ENCODE assay signal across 15 cellular contexts in genomic region chr2:145404690-145405089, GRCh38.
"Had no signal": no experiment of that assay in that cellular context is flagged by ENCODE, and none has a peak within 500 bp of the region (broad histone marks: within the 10 kb centered on the region; RNA-seq: fewer than 3 reads in every experiment).

No MANE protein-coding gene starts in this region.

- DNase-seq: activated CD4-positive, alpha-beta T cell treated with anti-CD3 and anti-CD28 coated beads, Interleukin-2, amount 50 U/mL, for 4 hours; activated gamma-delta T cell treated with Interleukin-2 at 50 U/mL for 16 hours; foreskin melanocyte; head of caudate nucleus; left lung; mammary epithelial cell; naive B cell; pancreas; right lobe of liver; stimulated activated CD4-positive, alpha-beta T cell treated with anti-CD3 and anti-CD28 coated beads, Interleukin-4, amount 100 ng/mL, for 4 hours; stimulated activated naive B cell treated with anti-CD40 and anti-IgM and Interleukin-4, amounts not matched to agents 10 μg/mL and 1 μg/mL and 100 μg/mL, for 72 hours; T-helper 2 cell; upper lobe of left lung had no signal

- H3K27ac ChIP-seq: left lung, pancreas, right lobe of liver, thoracic aorta, upper lobe of left lung had no signal

- H3K4me3 Mint-ChIP-seq: naive B cell; stimulated activated naive B cell treated with anti-CD40 and anti-IgM and Interleukin-4, amounts not matched to agents 10 μg/mL and 1 μg/mL and 100 μg/mL, for 72 hours had no signal

- H3K4me3 ChIP-seq: left lung, pancreas, right lobe of liver, thoracic aorta, upper lobe of left lung had no signal

- H3K27ac Mint-ChIP-seq: activated naive CD4-positive, alpha-beta T cell treated with anti-CD3 and anti-CD28 coated beads, Interleukin-2, amount 50 U/mL, for 72 hours; stimulated activated naive B cell treated with anti-CD40 and anti-IgM and Interleukin-4, amounts not matched to agents 10 μg/mL and 1 μg/mL and 100 μg/mL, for 72 hours had no signal

- H3K9me3 Mint-ChIP-seq: activated naive CD4-positive, alpha-beta T cell treated with anti-CD3 and anti-CD28 coated beads, Interleukin-2, amount 50 U/mL, for 72 hours; naive B cell; stimulated activated naive B cell treated with anti-CD40 and anti-IgM and Interleukin-4, amounts not matched to agents 10 μg/mL and 1 μg/mL and 100 μg/mL, for 72 hours had no signal

- H3K4me1 ChIP-seq: left lung, pancreas, right lobe of liver, upper lobe of left lung had no signal

- H3K9me3 ChIP-seq: left lung, pancreas, right lobe of liver, thoracic aorta, upper lobe of left lung had no signal

- H3K27me3 ChIP-seq: left lung, pancreas, right lobe of liver, upper lobe of left lung had no signal

- H3K36me3 ChIP-seq: left lung, pancreas, right lobe of liver, thoracic aorta, upper lobe of left lung had no signal

- H3K4me1 Mint-ChIP-seq: naive B cell; stimulated activated naive B cell treated with anti-CD40 and anti-IgM and Interleukin-4, amounts not matched to agents 10 μg/mL and 1 μg/mL and 100 μg/mL, for 72 hours had no signal

- H3K36me3 Mint-ChIP-seq: activated naive CD4-positive, alpha-beta T cell treated with anti-CD3 and anti-CD28 coated beads, Interleukin-2, amount 50 U/mL, for 72 hours; stimulated activated naive B cell treated with anti-CD40 and anti-IgM and Interleukin-4, amounts not matched to agents 10 μg/mL and 1 μg/mL and 100 μg/mL, for 72 hours had no signal
